ENCODE assay signal across 11 cellular contexts in genomic region chr3:46280105-46280797, GRCh38. TPM values are rescaled to one million over a fixed set of nuclear protein-coding genes. Genes with fewer than 3 reads are reported as not detected.
DNase-seq lines count a peak whose midpoint lies in the region; ATAC-seq and TF ChIP-seq lines count a peak whose summit lies in the region.
"Had no signal": no experiment of that assay in that cellular context is flagged by ENCODE, and none has a peak within 500 bp of the region (broad histone marks: within the 10 kb centered on the region; RNA-seq: fewer than 3 reads in every experiment).

No MANE protein-coding gene starts in this region.

- H3K4me1 Mint-ChIP-seq in Calu3 (ENCODE audit: low read depth, unreplicated experiment) (no peaks in the 10 kb centered on the region), H9 (no peaks in the 10 kb centered on the region)

- H4K5ac ChIP-seq in H9 (ENCODE audit: insufficient read length, low read depth, low read length): no peak overlapping the region

- CTCF ChIA-PET in Calu3 (lab: Charles Lee): interaction anchor here (0.6 kb wide), 1 partner anchor 19 kb away, joined by 5 read pairs; no protein-coding TSS in a partner anchor
- CTCF ChIA-PET in PC-3 (lab: Charles Lee): no interaction called here

- H3K27ac ChIP-seq in PC-3 (ENCODE audit: low read length) (no peak overlapping the region), left lung (peak overlapping the region in 1 of 2 donors; percentile 50), H9 (ENCODE audit: insufficient read length, low read depth, low read length) (no peak overlapping the region)
- H3K27ac ChIP-seq: cardiac muscle cell had no signal

- H2BK15ac ChIP-seq in H9 (ENCODE audit: low read depth, low read length): no peak overlapping the region

- H3K14ac ChIP-seq in H9 (ENCODE audit: insufficient read depth, low read length): no peak overlapping the region

- TF ChIP-seq CTCF in Calu3 (IDR thresholded peaks at IDR 0.05; ENCODE audit: unreplicated experiment) (no peak), PC-3 (conservative IDR thresholded peaks at IDR 0.05; ENCODE audit: low read depth, low read length) (no peak), left lung (IDR thresholded peaks at IDR 0.05) (no peak), H9 (conservative IDR thresholded peaks at IDR 0.05) (no peak)

- H3K79me1 ChIP-seq in H9 (ENCODE audit: insufficient read depth, low read depth, low read length, poor library complexity, severe bottlenecking): no peaks in the 10 kb centered on the region

- H2BK12ac ChIP-seq in H9 (ENCODE audit: insufficient read length, low read depth, low read length): no peak overlapping the region

- H3K4me1 ChIP-seq in PC-3 (ENCODE audit: insufficient read depth, low read length) (peaks cover 15% of the 10 kb centered on the region; the same call in 1 of the 2 replicates), left lung (peaks cover 0 to 34% of the 10 kb centered on the region in 2 donors), H9 (ENCODE audit: insufficient read depth, low read length) (no peaks in the 10 kb centered on the region)

- H3K27me3 Mint-ChIP-seq in Calu3 (ENCODE audit: unreplicated experiment) (peaks cover 34% of the 10 kb centered on the region), H9 (ENCODE audit: low read depth) (peaks cover 8% of the 10 kb centered on the region)

- BruUV-seq in Calu3 (replicated peaks; lab: Mats Ljungman, UMichigan) (no TSS peak), PC-3 (replicated peaks; lab: Mats Ljungman, UMichigan) (no TSS peak)

- DNase-seq in Calu3: peak; percentile 26
- DNase-seq in PC-3: peak; percentile 94
- DNase-seq in activated naive CD4-positive, alpha-beta T cell treated with anti-CD3 and anti-CD28 coated beads, Interleukin-2, amount 50 U/mL, for 72 hours (ENCODE audit: low spot score in 2 of 2): peak in 1 of 2 donors; percentile 63
- no peak for DNase-seq in left lung
- no peak for DNase-seq in NCI-H82 treated with DMSO at 0.1 percent for 48 hours (lab: John Stamatoyannopoulos, UW; ENCODE audit: unreplicated experiment)
- no peak for DNase-seq in H9
- no peak for DNase-seq in cortex of kidney (lab: John Stamatoyannopoulos, UW)
- DNase-seq: DMS 273 treated with DMSO at 0.1 percent for 48 hours, islet precursor cell had no signal

- H3K4me3 Mint-ChIP-seq in Calu3 (ENCODE audit: low read depth, unreplicated experiment) (no peak overlapping the region), H9 (no peak overlapping the region)

- H3K9me3 Mint-ChIP-seq in Calu3 (ENCODE audit: low read depth, unreplicated experiment) (peaks cover 7% of the 10 kb centered on the region), H9 (peaks cover 19 to 29% of the 10 kb centered on the region in 2 experiments)
- peaks cover 0 to 17% of the 10 kb centered on the region in 2 donors for H3K9me3 Mint-ChIP-seq in activated naive CD4-positive, alpha-beta T cell treated with anti-CD3 and anti-CD28 coated beads, Interleukin-2, amount 50 U/mL, for 72 hours

- no peak overlapping the region for H2AFZ ChIP-seq in PC-3 (ENCODE audit: low read length)
- H2AFZ ChIP-seq in H9 (ENCODE audit: low read length): no peak overlapping the region

- H2BK5ac ChIP-seq in H9 (ENCODE audit: insufficient read length, low read length): no peak overlapping the region

- H4K8ac ChIP-seq in H9 (replicated peaks; ENCODE audit: insufficient read length, low read depth, low read length): no peak overlapping the region

- H3K9me2 ChIP-seq in PC-3 (replicated peaks; ENCODE audit: low read length): no peaks in the 10 kb centered on the region

- H3K9ac ChIP-seq in PC-3 (ENCODE audit: low read length) (no peak overlapping the region), H9 (ENCODE audit: extremely low read depth, insufficient read length, low read length) (no peak overlapping the region)

- H3K9me3 ChIP-seq in PC-3 (ENCODE audit: low read length): peaks cover 8% of the 10 kb centered on the region; the same call in 1 of the 2 replicates
- peaks cover 0 to 9% of the 10 kb centered on the region in 2 donors for H3K9me3 ChIP-seq in left lung
- H3K9me3 ChIP-seq in H9 (ENCODE audit: control insufficient read depth, low read depth, low read length): peaks cover 13% of the 10 kb centered on the region

- no peak overlapping the region for H3K56ac ChIP-seq in H9 (ENCODE audit: insufficient read length, low read depth, low read length)

- H4K91ac ChIP-seq in H9 (ENCODE audit: insufficient read length, low read depth, low read length): no peak overlapping the region

- ATAC-seq in PC-3: peak; percentile 89
- peak; percentile 81 to 83 for ATAC-seq in activated naive CD4-positive, alpha-beta T cell treated with anti-CD3 and anti-CD28 coated beads, Interleukin-2, amount 50 U/mL, for 72 hours
- peak; percentile 65 for ATAC-seq in left lung
- ATAC-seq in GM21515 (IDR thresholded peaks at IDR 0.05; ENCODE audit: unreplicated experiment): no peak

- H3K36me3 ChIP-seq in PC-3 (ENCODE audit: low read depth, low read length) (no peaks in the 10 kb centered on the region), left lung (no peaks in the 10 kb centered on the region)
- H3K36me3 ChIP-seq: cardiac muscle cell had no signal

- no peak overlapping the region for H2AK5ac ChIP-seq in H9 (ENCODE audit: insufficient read length, low read length)

- no peak overlapping the region for H2BK20ac ChIP-seq in H9 (ENCODE audit: low read depth, low read length, poor library complexity, severe bottlenecking)

- no peak overlapping the region for H2BK120ac ChIP-seq in H9 (ENCODE audit: low read depth, low read length, poor library complexity, severe bottlenecking)

- H3K27ac Mint-ChIP-seq in Calu3 (ENCODE audit: unreplicated experiment) (no peak overlapping the region), H9 (no peak overlapping the region)
- H3K27ac Mint-ChIP-seq in activated naive CD4-positive, alpha-beta T cell treated with anti-CD3 and anti-CD28 coated beads, Interleukin-2, amount 50 U/mL, for 72 hours: peak overlapping the region; percentile 33 to 81

- no peaks in the 10 kb centered on the region for H3F3A ChIP-seq in PC-3 (ENCODE audit: low read length, unreplicated experiment)

- H3K4me3 ChIP-seq in PC-3 (ENCODE audit: low read length) (no peak overlapping the region), left lung (no peak overlapping the region)
- H3K4me3 ChIP-seq: cardiac muscle cell had no signal

- H3K79me2 ChIP-seq in PC-3 (ENCODE audit: low read length) (no peaks in the 10 kb centered on the region), H9 (ENCODE audit: insufficient read depth, low read length) (no peaks in the 10 kb centered on the region)

- no peaks in the 10 kb centered on the region for H3K36me3 Mint-ChIP-seq in Calu3 (ENCODE audit: insufficient read depth, unreplicated experiment)
- peaks cover 17 to 21% of the 10 kb centered on the region in 2 donors for H3K36me3 Mint-ChIP-seq in activated naive CD4-positive, alpha-beta T cell treated with anti-CD3 and anti-CD28 coated beads, Interleukin-2, amount 50 U/mL, for 72 hours
- H3K36me3 Mint-ChIP-seq in H9 (ENCODE audit: insufficient read depth in 1 of 3, low read depth in 3 of 3): peaks cover 6 to 16% (median 11%) of the 10 kb centered on the region in 3 experiments; a peak in 5 of 7 replicates

- no peak overlapping the region for H3K23ac ChIP-seq in H9 (ENCODE audit: insufficient read length, low read depth, low read length)

- H4K20me1 ChIP-seq in PC-3 (ENCODE audit: low read length) (no peaks in the 10 kb centered on the region), H9 (ENCODE audit: control insufficient read depth, insufficient read depth, insufficient read length) (no peaks in the 10 kb centered on the region)

- H3K18ac ChIP-seq in H9 (ENCODE audit: insufficient read length, low read depth, low read length): no peak overlapping the region

- H3K27me3 ChIP-seq in PC-3 (ENCODE audit: low read length) (no peaks in the 10 kb centered on the region), left lung (no peaks in the 10 kb centered on the region), H9 (ENCODE audit: insufficient read depth, low read length) (no peaks in the 10 kb centered on the region)
- H3K27me3 ChIP-seq: cardiac muscle cell had no signal

- no CpG with 5 or more reads among the region's 5 CpGs for WGBS in H9 (ENCODE audit: extremely low coverage, insufficient read length, low lambda C conversion rate)

- no peaks in the 10 kb centered on the region for H3K23me2 ChIP-seq in H9 (ENCODE audit: insufficient read length, low read depth, low read length, poor library complexity, severe bottlenecking)

- no peak overlapping the region for H3K4ac ChIP-seq in H9 (ENCODE audit: low read depth, low read length)

- H3K4me2 ChIP-seq in PC-3 (ENCODE audit: low read length) (no peak overlapping the region), H9 (ENCODE audit: insufficient read depth, insufficient read length, low read length) (no peak overlapping the region)

- POLR2A ChIA-PET in PC-3 (lab: Charles Lee; ENCODE audit: unreplicated experiment): interaction anchor here (0.6 kb wide), 1 partner anchor 98 kb away, joined by 5 read pairs; no protein-coding TSS in a partner anchor

- intact Hi-C loops in Calu3 (cut with micrococcal nuclease; ENCODE audit: unreplicated experiment): no loop called here
- intact Hi-C loops in PC-3 (cut with micrococcal nuclease): no loop called here
- intact Hi-C loops in left lung (cut with DNase I): no loop called here

- no peak overlapping the region for H3T11ph ChIP-seq in H9 (ENCODE audit: low read length)

RNA-seq across cellular contexts. Expression of gene CCR3, which starts 38.0 kb away (rescaled TPM):
- 0.17 TPM in 1 of 2 replicates, not detected in the other for total RNA-seq in Calu3 (2022)
- 0.22 TPM in 1 of 2 replicates, not detected in the other for total RNA-seq in PC-3 (2014; rRNA removed)
- total RNA-seq in activated naive CD4-positive, alpha-beta T cell treated with anti-CD3 and anti-CD28 coated beads, Interleukin-2, amount 50 U/mL, for 72 hours: not detected
- under 1 TPM in 1 of 2 donors, not detected in 1; 0.20 TPM for total RNA-seq in left lung
- not detected in 2 replicates for total RNA-seq in H9 (2021)
- total RNA-seq: cardiac muscle cell had no signal

Comparison
In these comparisons a context has a peak if more than half of its experiments do, and no peak if none do; other contexts are left out.
1. DNase-seq: peak in Calu3 (single experiment) and PC-3 (single experiment); none in left lung (0 of 2), NCI-H82 treated with DMSO at 0.1 percent for 48 hours (single experiment), H9 (single experiment) and cortex of kidney (single experiment).
2. H3K27ac Mint-ChIP-seq: peak in activated naive CD4-positive, alpha-beta T cell treated with anti-CD3 and anti-CD28 coated beads, Interleukin-2, amount 50 U/mL, for 72 hours (2 of 2); none in Calu3 (single experiment) and H9 (0 of 3).